ENCODE assay signal across 1 cellular context in the genomic region with DNA sequence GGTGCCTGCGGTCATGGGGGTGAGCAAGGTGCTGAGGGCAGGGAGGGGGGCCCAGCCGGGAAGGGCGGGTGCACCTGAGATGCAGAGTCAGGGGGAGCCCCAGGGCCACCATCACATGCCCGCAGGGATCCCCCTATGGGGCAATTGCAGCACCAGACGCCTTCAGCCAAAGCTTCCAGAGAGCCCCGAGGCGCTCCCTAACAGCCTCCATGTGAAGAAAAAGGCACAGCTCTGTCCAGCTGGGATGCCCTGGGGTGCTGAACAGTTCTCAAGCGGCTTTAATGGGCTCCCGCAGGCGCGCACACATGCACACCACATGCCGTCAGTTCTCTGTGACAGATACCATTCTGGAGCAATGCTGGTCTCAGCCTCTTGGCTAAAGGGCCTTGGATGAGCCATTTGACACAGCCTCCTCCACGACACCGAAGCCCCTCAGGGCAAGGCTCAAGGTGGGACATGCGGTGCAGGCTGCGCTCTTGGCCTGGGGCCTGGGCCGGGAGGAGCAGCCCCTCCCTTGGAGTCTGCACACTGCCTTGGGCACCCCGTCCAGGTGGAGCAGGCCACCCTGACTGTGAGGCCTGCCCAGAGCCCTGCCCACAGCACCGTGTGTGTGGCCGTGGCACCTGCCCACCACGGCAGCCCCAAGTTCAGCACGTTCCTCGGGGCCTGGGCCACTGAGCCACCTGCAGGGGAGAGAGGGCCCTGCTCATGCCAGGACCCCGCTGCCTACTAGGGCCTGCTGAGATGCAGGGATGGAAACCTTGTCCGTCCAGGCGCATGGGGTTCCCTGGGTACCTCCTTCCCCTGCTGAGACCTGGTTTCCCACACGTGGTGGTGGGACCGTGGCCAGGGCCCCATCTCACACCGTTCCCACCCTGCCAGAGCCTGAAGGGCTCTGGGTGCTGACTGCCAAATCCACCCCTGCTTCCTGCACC.
TF ChIP-seq lines count a peak whose summit lies in the region.

No MANE protein-coding gene starts in this region.

TF ChIP-seq in HepG2, 621 proteins besides CTCF, POLR2A, EP300 and RAD21:
- TF ChIP-seq ZNF407 (CRISPR knock-in tag; IDR thresholded peaks at IDR 0.05; ENCODE audit: not compliant biosample characterization) (no peak), AGO2 (optimal IDR thresholded peaks at IDR 0.05; ENCODE audit: low read depth, low read length) (peak; percentile 69), RORA (CRISPR knock-in tag; IDR thresholded peaks at IDR 0.05) (no peak), TGIF2 (CRISPR knock-in tag; IDR thresholded peaks at IDR 0.05) (no peak), ZNF510 (CRISPR knock-in tag; IDR thresholded peaks at IDR 0.05; ENCODE audit: low read depth) (no peak)
- TF ChIP-seq, protein P1, sequence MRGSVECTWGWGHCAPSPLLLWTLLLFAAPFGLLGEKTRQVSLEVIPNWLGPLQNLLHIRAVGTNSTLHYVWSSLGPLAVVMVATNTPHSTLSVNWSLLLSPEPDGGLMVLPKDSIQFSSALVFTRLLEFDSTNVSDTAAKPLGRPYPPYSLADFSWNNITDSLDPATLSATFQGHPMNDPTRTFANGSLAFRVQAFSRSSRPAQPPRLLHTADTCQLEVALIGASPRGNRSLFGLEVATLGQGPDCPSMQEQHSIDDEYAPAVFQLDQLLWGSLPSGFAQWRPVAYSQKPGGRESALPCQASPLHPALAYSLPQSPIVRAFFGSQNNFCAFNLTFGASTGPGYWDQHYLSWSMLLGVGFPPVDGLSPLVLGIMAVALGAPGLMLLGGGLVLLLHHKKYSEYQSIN (CRISPR knock-in tag; IDR thresholded peaks at IDR 0.05; ENCODE audit: borderline replicate concordance), result no peak
- TF ChIP-seq, protein P2, sequence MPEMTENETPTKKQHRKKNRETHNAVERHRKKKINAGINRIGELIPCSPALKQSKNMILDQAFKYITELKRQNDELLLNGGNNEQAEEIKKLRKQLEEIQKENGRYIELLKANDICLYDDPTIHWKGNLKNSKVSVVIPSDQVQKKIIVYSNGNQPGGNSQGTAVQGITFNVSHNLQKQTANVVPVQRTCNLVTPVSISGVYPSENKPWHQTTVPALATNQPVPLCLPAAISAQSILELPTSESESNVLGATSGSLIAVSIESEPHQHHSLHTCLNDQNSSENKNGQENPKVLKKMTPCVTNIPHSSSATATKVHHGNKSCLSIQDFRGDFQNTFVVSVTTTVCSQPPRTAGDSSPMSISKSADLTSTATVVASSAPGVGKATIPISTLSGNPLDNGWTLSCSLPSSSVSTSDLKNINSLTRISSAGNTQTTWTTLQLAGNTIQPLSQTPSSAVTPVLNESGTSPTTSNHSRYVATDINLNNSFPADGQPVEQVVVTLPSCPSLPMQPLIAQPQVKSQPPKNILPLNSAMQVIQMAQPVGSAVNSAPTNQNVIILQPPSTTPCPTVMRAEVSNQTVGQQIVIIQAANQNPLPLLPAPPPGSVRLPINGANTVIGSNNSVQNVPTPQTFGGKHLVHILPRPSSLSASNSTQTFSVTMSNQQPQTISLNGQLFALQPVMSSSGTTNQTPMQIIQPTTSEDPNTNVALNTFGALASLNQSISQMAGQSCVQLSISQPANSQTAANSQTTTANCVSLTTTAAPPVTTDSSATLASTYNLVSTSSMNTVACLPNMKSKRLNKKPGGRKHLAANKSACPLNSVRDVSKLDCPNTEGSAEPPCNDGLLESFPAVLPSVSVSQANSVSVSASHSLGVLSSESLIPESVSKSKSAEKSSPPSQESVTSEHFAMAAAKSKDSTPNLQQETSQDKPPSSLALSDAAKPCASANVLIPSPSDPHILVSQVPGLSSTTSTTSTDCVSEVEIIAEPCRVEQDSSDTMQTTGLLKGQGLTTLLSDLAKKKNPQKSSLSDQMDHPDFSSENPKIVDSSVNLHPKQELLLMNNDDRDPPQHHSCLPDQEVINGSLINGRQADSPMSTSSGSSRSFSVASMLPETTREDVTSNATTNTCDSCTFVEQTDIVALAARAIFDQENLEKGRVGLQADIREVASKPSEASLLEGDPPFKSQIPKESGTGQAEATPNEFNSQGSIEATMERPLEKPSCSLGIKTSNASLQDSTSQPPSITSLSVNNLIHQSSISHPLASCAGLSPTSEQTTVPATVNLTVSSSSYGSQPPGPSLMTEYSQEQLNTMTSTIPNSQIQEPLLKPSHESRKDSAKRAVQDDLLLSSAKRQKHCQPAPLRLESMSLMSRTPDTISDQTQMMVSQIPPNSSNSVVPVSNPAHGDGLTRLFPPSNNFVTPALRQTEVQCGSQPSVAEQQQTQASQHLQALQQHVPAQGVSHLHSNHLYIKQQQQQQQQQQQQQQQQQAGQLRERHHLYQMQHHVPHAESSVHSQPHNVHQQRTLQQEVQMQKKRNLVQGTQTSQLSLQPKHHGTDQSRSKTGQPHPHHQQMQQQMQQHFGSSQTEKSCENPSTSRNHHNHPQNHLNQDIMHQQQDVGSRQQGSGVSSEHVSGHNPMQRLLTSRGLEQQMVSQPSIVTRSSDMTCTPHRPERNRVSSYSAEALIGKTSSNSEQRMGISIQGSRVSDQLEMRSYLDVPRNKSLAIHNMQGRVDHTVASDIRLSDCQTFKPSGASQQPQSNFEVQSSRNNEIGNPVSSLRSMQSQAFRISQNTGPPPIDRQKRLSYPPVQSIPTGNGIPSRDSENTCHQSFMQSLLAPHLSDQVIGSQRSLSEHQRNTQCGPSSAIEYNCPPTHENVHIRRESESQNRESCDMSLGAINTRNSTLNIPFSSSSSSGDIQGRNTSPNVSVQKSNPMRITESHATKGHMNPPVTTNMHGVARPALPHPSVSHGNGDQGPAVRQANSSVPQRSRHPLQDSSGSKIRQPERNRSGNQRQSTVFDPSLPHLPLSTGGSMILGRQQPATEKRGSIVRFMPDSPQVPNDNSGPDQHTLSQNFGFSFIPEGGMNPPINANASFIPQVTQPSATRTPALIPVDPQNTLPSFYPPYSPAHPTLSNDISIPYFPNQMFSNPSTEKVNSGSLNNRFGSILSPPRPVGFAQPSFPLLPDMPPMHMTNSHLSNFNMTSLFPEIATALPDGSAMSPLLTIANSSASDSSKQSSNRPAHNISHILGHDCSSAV (CRISPR knock-in tag; IDR thresholded peaks at IDR 0.05; ENCODE audit: borderline replicate concordance), result no peak
